ENCODE assay signal across 19 cellular contexts in genomic region chr1:229570305-229570704, GRCh38. TPM values are rescaled to one million over a fixed set of nuclear protein-coding genes. Genes with fewer than 3 reads are reported as not detected.
A peak's percentile ranks its signal among the peaks of the same experiment; 100 is the strongest.
DNase-seq lines count a peak whose midpoint lies in the region; ATAC-seq and TF ChIP-seq lines count a peak whose summit lies in the region.
"Had no signal": no experiment of that assay in that cellular context is flagged by ENCODE, and none has a peak within 500 bp of the region (broad histone marks: within the 10 kb centered on the region; RNA-seq: fewer than 3 reads in every experiment).

No MANE protein-coding gene starts in this region.

- H2BK5ac ChIP-seq in neuronal stem cell (ENCODE audit: low read length): no peak overlapping the region

- in situ Hi-C loops in transverse colon (cut with MboI; ENCODE audit: low pct_ligation_motif_present in 1 of 4, low pct_unique_long_range_greater_than_20kb in 1 of 4, low sequenced_read_pairs in 3 of 4): loop anchor here in 1 of 4 donors (10.0 kb wide), 1 partner anchor 54 kb away; the partner anchor contains the start of genes TAF5L and URB2

- H4K8ac ChIP-seq in neuronal stem cell (ENCODE audit: low read depth, low read length): no peak overlapping the region

- H2AFZ ChIP-seq in GM23338 (no peak overlapping the region; the same call in 1 of the 2 replicates), OCI-LY3 (ENCODE audit: low read depth, low read length) (no peak overlapping the region), neuronal stem cell (ENCODE audit: low read length) (peak overlapping the region; percentile 17)

- H3K36me3 Mint-ChIP-seq in GM23338 (ENCODE audit: low read depth): no peaks in the 10 kb centered on the region
- H3K36me3 Mint-ChIP-seq in stimulated activated naive B cell treated with anti-CD40 and anti-IgM and Interleukin-4, amounts not matched to agents 10 μg/mL and 1 μg/mL and 100 μg/mL, for 72 hours: peaks cover 0 to 3% of the 10 kb centered on the region in 2 donors
- no peaks in the 10 kb centered on the region for H3K36me3 Mint-ChIP-seq in natural killer cell treated with Interleukin-12 subunit alpha and Interleukin-12 subunit beta and Interleukin-15 and Interleukin-18, amount 100 ng/mL, for 72 hours
- H3K36me3 Mint-ChIP-seq: CD8-positive, alpha-beta T cell had no signal

- no peaks in the 10 kb centered on the region for H3K36me3 ChIP-seq in GM23338 (ENCODE audit: insufficient read depth)
- no peaks in the 10 kb centered on the region for H3K36me3 ChIP-seq in OCI-LY3 (replicated peaks; ENCODE audit: low read depth, low read length)
- H3K36me3 ChIP-seq in neuronal stem cell (replicated peaks in 1 of 2; ENCODE audit: control insufficient read depth in 2 of 2, insufficient read depth in 2 of 2, low read length in 2 of 2): no peaks in the 10 kb centered on the region
- no peaks in the 10 kb centered on the region for H3K36me3 ChIP-seq in transverse colon
- H3K36me3 ChIP-seq: BLaER1 treated with 17β-estradiol and CSF1 and Interleukin-3, amounts not matched to agents 10 nM and 100 nM had no signal

- H3K23ac ChIP-seq in neuronal stem cell (ENCODE audit: low read depth, low read length, poor library complexity): no peak overlapping the region

- no peak overlapping the region for H3K27ac ChIP-seq in GM23338 (ENCODE audit: low read depth)
- H3K27ac ChIP-seq in OCI-LY3 (ENCODE audit: low read length): no peak overlapping the region
- H3K27ac ChIP-seq in neuronal stem cell (replicated peaks; ENCODE audit: low read length): no peak overlapping the region
- peak overlapping the region in 1 of 4 donors; percentile 4 for H3K27ac ChIP-seq in transverse colon
- H3K27ac ChIP-seq: 22Rv1; A549; BLaER1 treated with 17β-estradiol and CSF1 and Interleukin-3, amounts not matched to agents 10 nM and 100 nM; C4-2B had no signal

- H3K4me2 ChIP-seq in GM23338 (no peak overlapping the region), OCI-LY3 (ENCODE audit: low read length) (0 out of 2 replicates have a peak overlapping the region, but pooled peaks have one; percentile 29), neuronal stem cell (ENCODE audit: insufficient read depth, low read length, poor library complexity, severe bottlenecking) (no peak overlapping the region)
- H3K4me2 ChIP-seq: A549; BLaER1 treated with 17β-estradiol and CSF1 and Interleukin-3, amounts not matched to agents 10 nM and 100 nM had no signal

- no peak overlapping the region for H4K91ac ChIP-seq in neuronal stem cell (ENCODE audit: low read depth, low read length, poor library complexity)

- H3K4ac ChIP-seq in neuronal stem cell (ENCODE audit: low read length): no peak overlapping the region

- H3K79me2 ChIP-seq in GM23338 (replicated peaks; ENCODE audit: insufficient read depth): no peaks in the 10 kb centered on the region
- H3K79me2 ChIP-seq in OCI-LY3 (ENCODE audit: low read length): no peaks in the 10 kb centered on the region

- H2BK120ac ChIP-seq in neuronal stem cell (ENCODE audit: low read depth, low read length): no peak overlapping the region

- TF ChIP-seq POLR2A in transverse colon (IDR thresholded peaks at IDR 0.05): no peak

- TF ChIP-seq CTCF in GM23338 (conservative IDR thresholded peaks at IDR 0.05; ENCODE audit: low read depth in 2 of 2) (no peak), OCI-LY3 (IDR thresholded peaks at IDR 0.05; ENCODE audit: low read depth, low read length) (no peak), transverse colon (IDR thresholded peaks at IDR 0.05) (no peak)

- H3K14ac ChIP-seq in neuronal stem cell (ENCODE audit: low read length): no peak overlapping the region

- H3K27ac Mint-ChIP-seq in GM23338: no peak overlapping the region
- H3K27ac Mint-ChIP-seq in stimulated activated naive B cell treated with anti-CD40 and anti-IgM and Interleukin-4, amounts not matched to agents 10 μg/mL and 1 μg/mL and 100 μg/mL, for 72 hours: peak overlapping the region; percentile 97
- H3K27ac Mint-ChIP-seq in natural killer cell treated with Interleukin-12 subunit alpha and Interleukin-12 subunit beta and Interleukin-15 and Interleukin-18, amount 100 ng/mL, for 72 hours: no peak overlapping the region
- H3K27ac Mint-ChIP-seq: B cell; CD4-positive, alpha-beta T cell; CD8-positive, alpha-beta T cell had no signal

- H3K4me3 ChIP-seq in GM23338 (no peak overlapping the region), OCI-LY3 (ENCODE audit: low read length) (no peak overlapping the region), neuronal stem cell (ENCODE audit: low read length in 2 of 2) (no peak overlapping the region), transverse colon (no peak overlapping the region)
- H3K4me3 ChIP-seq: A549; BLaER1 treated with 17β-estradiol and CSF1 and Interleukin-3, amounts not matched to agents 10 nM and 100 nM; GM12878 had no signal

- H2BK15ac ChIP-seq in neuronal stem cell (ENCODE audit: low read length): no peak overlapping the region

- no peak overlapping the region for H3K9ac ChIP-seq in OCI-LY3 (ENCODE audit: low read length)
- H3K9ac ChIP-seq in neuronal stem cell (ENCODE audit: low read depth, low read length, poor library complexity): no peak overlapping the region
- H3K9ac ChIP-seq: BLaER1 treated with 17β-estradiol and CSF1 and Interleukin-3, amounts not matched to agents 10 nM and 100 nM had no signal

- no peaks in the 10 kb centered on the region for H3K79me1 ChIP-seq in neuronal stem cell (ENCODE audit: low read depth, low read length)

- no peaks in the 10 kb centered on the region for H3K9me3 Mint-ChIP-seq in GM23338
- peaks cover 0 to 1% of the 10 kb centered on the region in 2 donors for H3K9me3 Mint-ChIP-seq in stimulated activated naive B cell treated with anti-CD40 and anti-IgM and Interleukin-4, amounts not matched to agents 10 μg/mL and 1 μg/mL and 100 μg/mL, for 72 hours
- H3K9me3 Mint-ChIP-seq in natural killer cell treated with Interleukin-12 subunit alpha and Interleukin-12 subunit beta and Interleukin-15 and Interleukin-18, amount 100 ng/mL, for 72 hours: no peaks in the 10 kb centered on the region
- H3K9me3 Mint-ChIP-seq: CD4-positive, alpha-beta T cell; CD8-positive, alpha-beta T cell had no signal

- no CpG with 5 or more reads among the region's 20 CpGs for WGBS in neuronal stem cell (ENCODE audit: extremely low coverage in 2 of 2, insufficient read length in 2 of 2, insufficient replicate concordance in 1 of 2), 2 donors
- WGBS in transverse colon (ENCODE audit: low coverage in 1 of 2), 2 donors: 84 to 87% methylated on average over 20 of the region's 20 CpGs

- no peaks in the 10 kb centered on the region for H3F3A ChIP-seq in GM23338 (replicated peaks; ENCODE audit: low read depth)

- POLR2A ChIA-PET in HEK293T (lab: Yijun Ruan, JAX): interaction anchor here (0.6 kb wide), 1 partner anchor 12 kb away, joined by 3 read pairs; the partner anchor contains the start of gene ABCB10

- no peaks in the 10 kb centered on the region for H3K4me1 ChIP-seq in GM23338 (ENCODE audit: insufficient read depth)
- peaks cover 33% of the 10 kb centered on the region for H3K4me1 ChIP-seq in OCI-LY3 (ENCODE audit: low read length)
- H3K4me1 ChIP-seq in neuronal stem cell (ENCODE audit: control insufficient read depth in 2 of 2, insufficient read depth in 1 of 2, low read depth in 1 of 2, low read length in 2 of 2): no peaks in the 10 kb centered on the region
- peaks cover 0 to 21% (median 3%) of the 10 kb centered on the region in 4 donors for H3K4me1 ChIP-seq in transverse colon
- H3K4me1 ChIP-seq: A549, Caco-2 had no signal

- CTCF ChIA-PET in HEK293T (lab: Yijun Ruan, JAX): no interaction called here

- peaks cover 4% of the 10 kb centered on the region; the same call in 2 of the 3 replicates for H3K4me1 Mint-ChIP-seq in GM23338
- H3K4me1 Mint-ChIP-seq in stimulated activated naive B cell treated with anti-CD40 and anti-IgM and Interleukin-4, amounts not matched to agents 10 μg/mL and 1 μg/mL and 100 μg/mL, for 72 hours: peaks cover 21 to 41% of the 10 kb centered on the region in 2 donors
- peaks cover 0 to 2% of the 10 kb centered on the region in 2 donors for H3K4me1 Mint-ChIP-seq in natural killer cell treated with Interleukin-12 subunit alpha and Interleukin-12 subunit beta and Interleukin-15 and Interleukin-18, amount 100 ng/mL, for 72 hours (ENCODE audit: low read depth in 2 of 2)
- H3K4me1 Mint-ChIP-seq: B cell had no signal

- H3K27me3 Mint-ChIP-seq in GM23338 (ENCODE audit: insufficient read depth, low read depth, poor library complexity): peaks cover 6% of the 10 kb centered on the region
- H3K27me3 Mint-ChIP-seq in stimulated activated naive B cell treated with anti-CD40 and anti-IgM and Interleukin-4, amounts not matched to agents 10 μg/mL and 1 μg/mL and 100 μg/mL, for 72 hours: no peaks in the 10 kb centered on the region
- H3K27me3 Mint-ChIP-seq in natural killer cell treated with Interleukin-12 subunit alpha and Interleukin-12 subunit beta and Interleukin-15 and Interleukin-18, amount 100 ng/mL, for 72 hours: peaks cover 0 to 5% of the 10 kb centered on the region in 2 donors
- H3K27me3 Mint-ChIP-seq: B cell had no signal

- H3K9me3 ChIP-seq in OCI-LY3 (ENCODE audit: insufficient read depth, low read length) (no peaks in the 10 kb centered on the region), neuronal stem cell (replicated peaks in 1 of 2; ENCODE audit: control insufficient read depth in 2 of 2, insufficient read depth in 1 of 2, low read depth in 1 of 2, low read length in 2 of 2) (peaks cover 0 to 1% of the 10 kb centered on the region in 2 donors), transverse colon (no peaks in the 10 kb centered on the region)
- H3K9me3 ChIP-seq: A549; BLaER1 treated with 17β-estradiol and CSF1 and Interleukin-3, amounts not matched to agents 10 nM and 100 nM; Caco-2 had no signal

- H3K18ac ChIP-seq in neuronal stem cell (ENCODE audit: low read length): no peak overlapping the region

- no peak overlapping the region for H2AK5ac ChIP-seq in neuronal stem cell (ENCODE audit: low read depth, low read length)

- peak; percentile 61; the same call in 2 of the 3 replicates for ATAC-seq in GM23338
- no peak for ATAC-seq in stimulated activated naive B cell treated with anti-CD40 and anti-IgM and Interleukin-4, amounts not matched to agents 10 μg/mL and 1 μg/mL and 100 μg/mL, for 72 hours (replicated peaks)
- ATAC-seq in natural killer cell treated with Interleukin-12 subunit alpha and Interleukin-12 subunit beta and Interleukin-15 and Interleukin-18, amount 100 ng/mL, for 72 hours: no peak
- ATAC-seq: A549; CD8-positive, alpha-beta T cell; GM12878 had no signal

- intact Hi-C loops in transverse colon (cut with DNase I; ENCODE audit: low total_unique reads): no loop called here

- no peaks in the 10 kb centered on the region for H4K20me1 ChIP-seq in GM23338 (replicated peaks; ENCODE audit: insufficient read depth)
- H4K20me1 ChIP-seq in OCI-LY3 (ENCODE audit: insufficient read depth, low read length): no peaks in the 10 kb centered on the region
- H4K20me1 ChIP-seq: BLaER1 treated with 17β-estradiol and CSF1 and Interleukin-3, amounts not matched to agents 10 nM and 100 nM had no signal

- H3K27me3 ChIP-seq in GM23338 (ENCODE audit: insufficient read depth) (no peaks in the 10 kb centered on the region), OCI-LY3 (ENCODE audit: low read depth, low read length) (no peaks in the 10 kb centered on the region), neuronal stem cell (ENCODE audit: control insufficient read depth in 3 of 3, insufficient read depth in 3 of 3, low read depth in 1 of 3, low read length in 3 of 3) (no peaks in the 10 kb centered on the region), transverse colon (no peaks in the 10 kb centered on the region)
- H3K27me3 ChIP-seq: BLaER1 treated with 17β-estradiol and CSF1 and Interleukin-3, amounts not matched to agents 10 nM and 100 nM had no signal

- no peak overlapping the region for H2BK12ac ChIP-seq in neuronal stem cell (ENCODE audit: low read length)

- peak; percentile 35 for DNase-seq in GM23338 (ENCODE audit: low spot score)
- DNase-seq in neuronal stem cell (ENCODE audit: low spot score): no peak
- DNase-seq in stimulated activated naive B cell treated with anti-CD40 and anti-IgM and Interleukin-4, amounts not matched to agents 10 μg/mL and 1 μg/mL and 100 μg/mL, for 72 hours: no peak
- DNase-seq in transverse colon: no peak
- DNase-seq in nucleus accumbens (lab: John Stamatoyannopoulos, UW): no peak
- no peak for DNase-seq in natural killer cell treated with Interleukin-12 subunit alpha and Interleukin-12 subunit beta and Interleukin-15 and Interleukin-18, amount 100 ng/mL, for 72 hours (ENCODE audit: low spot score)
- no peak for DNase-seq in HEK293T (ENCODE audit: extremely low spot score)
- DNase-seq: AML-193; Caco-2; CD4-positive, alpha-beta T cell; CD8-positive, alpha-beta T cell; DMS79 treated with DMSO at 0.1 percent for 48 hours had no signal

- H3K4me3 Mint-ChIP-seq in GM23338: no peak overlapping the region
- H3K4me3 Mint-ChIP-seq in stimulated activated naive B cell treated with anti-CD40 and anti-IgM and Interleukin-4, amounts not matched to agents 10 μg/mL and 1 μg/mL and 100 μg/mL, for 72 hours: peak overlapping the region in 1 of 2 donors; percentile 33
- no peak overlapping the region for H3K4me3 Mint-ChIP-seq in natural killer cell treated with Interleukin-12 subunit alpha and Interleukin-12 subunit beta and Interleukin-15 and Interleukin-18, amount 100 ng/mL, for 72 hours
- H3K4me3 Mint-ChIP-seq: B cell; CD4-positive, alpha-beta T cell; CD8-positive, alpha-beta T cell had no signal

- TF ChIP-seq EP300 in transverse colon (IDR thresholded peaks at IDR 0.05; ENCODE audit: low read depth): no peak

- H3K9me2 ChIP-seq in GM23338 (ENCODE audit: insufficient read depth): no peaks in the 10 kb centered on the region

RNA-seq across cellular contexts. Expression of gene ABCB10, which starts 11.8 kb away (rescaled TPM):
- total RNA-seq in GM23338 (2014; rRNA removed; shearing (Covaris generic)): 9.7 and 13.3 TPM in 2 replicates
- 3.7 and 4.7 TPM in 2 replicates for polyA plus RNA-seq in GM23338 (2016; fragmentation: Nextera tagmentation; extraction: Ambion mirVana)
- polyA plus RNA-seq in neuronal stem cell (2013, experiment 1 of 2): 7.1 TPM
- 7.7 TPM for polyA plus RNA-seq in neuronal stem cell (2013, experiment 2 of 2)
- 10 to 100 TPM in 3 of 4 donors, 1 to 10 TPM in 1; 4.5 to 22.5 (median 18.9) TPM for total RNA-seq in transverse colon
- total RNA-seq in natural killer cell treated with Interleukin-12 subunit alpha and Interleukin-12 subunit beta and Interleukin-15 and Interleukin-18, amount 100 ng/mL, for 72 hours: 10 to 100 TPM; 25.7 to 39.0 TPM

RNA-seq across cellular contexts. Expression of gene TAF5L, which starts 55.6 kb away (rescaled TPM):
- 12.9 and 17.6 TPM in 2 replicates for total RNA-seq in GM23338 (2014; rRNA removed; shearing (Covaris generic))
- 4.5 and 5.6 TPM in 2 replicates for polyA plus RNA-seq in GM23338 (2016; fragmentation: Nextera tagmentation; extraction: Ambion mirVana)
- polyA plus RNA-seq in neuronal stem cell (2013, experiment 1 of 2): 13.9 TPM
- polyA plus RNA-seq in neuronal stem cell (2013, experiment 2 of 2): 14.3 TPM
- 10 to 100 TPM; 10.7 to 22.1 (median 15.4) TPM for total RNA-seq in transverse colon
- total RNA-seq in natural killer cell treated with Interleukin-12 subunit alpha and Interleukin-12 subunit beta and Interleukin-15 and Interleukin-18, amount 100 ng/mL, for 72 hours: 10 to 100 TPM; 26.5 to 30.7 TPM

RNA-seq across cellular contexts. Expression of gene URB2, which starts 55.7 kb away (rescaled TPM):
- total RNA-seq in GM23338 (2014; rRNA removed; shearing (Covaris generic)): 42.6 and 44.3 TPM in 2 replicates
- polyA plus RNA-seq in GM23338 (2016; fragmentation: Nextera tagmentation; extraction: Ambion mirVana): 7.6 and 7.9 TPM in 2 replicates
- 4.5 TPM for polyA plus RNA-seq in neuronal stem cell (2013, experiment 1 of 2)
- polyA plus RNA-seq in neuronal stem cell (2013, experiment 2 of 2): 4.6 TPM
- 1 to 10 TPM; 2.6 to 6.5 (median 3.2) TPM for total RNA-seq in transverse colon
- 10 to 100 TPM; 16.4 to 38.2 TPM for total RNA-seq in natural killer cell treated with Interleukin-12 subunit alpha and Interleukin-12 subunit beta and Interleukin-15 and Interleukin-18, amount 100 ng/mL, for 72 hours
